ENCODE assay signal across 1 cellular context in the genomic region with DNA sequence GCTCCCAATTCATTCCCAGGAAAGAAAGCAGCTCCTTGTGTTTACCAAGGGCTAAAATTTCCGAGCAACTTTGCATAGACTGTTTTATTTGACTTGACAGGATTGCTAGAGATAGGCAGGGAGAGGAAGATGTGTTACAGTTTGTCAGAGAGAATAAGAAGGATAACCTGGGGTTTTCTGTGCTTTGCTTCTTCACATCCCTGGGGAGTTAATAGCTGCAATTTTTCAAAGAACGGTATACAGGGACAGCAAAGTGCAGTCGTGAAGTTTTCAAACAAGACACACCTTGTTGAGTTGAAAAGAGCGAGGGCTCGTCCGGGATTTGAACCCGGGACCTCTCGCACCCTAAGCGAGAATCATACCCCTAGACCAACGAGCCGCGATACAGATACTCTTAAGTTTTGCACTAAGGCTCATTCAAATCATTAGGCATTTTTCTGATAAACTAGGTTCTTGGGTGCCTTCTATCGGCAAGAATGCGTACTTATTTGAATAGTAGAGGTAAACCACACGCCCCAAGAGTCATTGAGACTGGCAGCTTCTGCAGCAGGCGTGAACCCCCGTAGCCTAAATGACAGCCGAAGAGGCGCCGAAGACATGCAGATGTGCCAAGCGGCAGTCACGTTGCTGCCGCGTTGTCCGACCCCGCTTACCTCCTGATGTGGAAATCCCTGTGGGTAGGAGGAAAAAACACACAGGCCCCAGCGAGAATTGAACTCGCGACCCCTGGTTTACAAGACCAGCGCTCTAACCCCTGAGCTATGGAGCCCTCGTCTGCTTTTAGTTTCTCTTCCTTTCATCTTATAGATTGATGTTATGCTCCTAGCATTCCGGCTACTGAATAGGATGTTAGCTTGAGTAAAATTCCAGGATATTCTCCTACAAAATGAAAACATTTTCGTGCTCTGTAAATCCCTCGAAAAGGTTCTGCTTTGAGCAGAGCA.
TF ChIP-seq lines count a peak whose summit lies in the region.

No MANE protein-coding gene starts in this region.

TF ChIP-seq in HepG2, 621 proteins besides CTCF, POLR2A, EP300 and RAD21 (continues in another document):
- TF ChIP-seq THAP11 (CRISPR knock-in tag; IDR thresholded peaks at IDR 0.05) = peak; percentile 73; the same call in 1 of the 2 replicates
- peak; percentile 61 for TF ChIP-seq BCL6 (CRISPR knock-in tag; IDR thresholded peaks at IDR 0.05)
- TF ChIP-seq ZNF572 (CRISPR knock-in tag; IDR thresholded peaks at IDR 0.05) = 0 out of 2 replicates have a peak, but pooled peaks have one; percentile 87
- TF ChIP-seq ZBTB21 (CRISPR knock-in tag; IDR thresholded peaks at IDR 0.05) = peak; percentile 15; the same call in 1 of the 2 replicates
- TF ChIP-seq SRSF9 (IDR thresholded peaks at IDR 0.05; ENCODE audit: borderline replicate concordance, insufficient read depth, low read depth, low read length, poor library complexity, severe bottlenecking) = no peak
- peak; percentile 52; the same call in 1 of the 2 replicates for TF ChIP-seq ZNF839 (CRISPR knock-in tag; IDR thresholded peaks at IDR 0.05; ENCODE audit: borderline replicate concordance)
- no peak for TF ChIP-seq RFX5 (IDR thresholded peaks at IDR 0.05; ENCODE audit: low read depth, low read length)
- TF ChIP-seq ZNF776 (CRISPR knock-in tag; IDR thresholded peaks at IDR 0.05) = no peak
- TF ChIP-seq NCOA5 (CRISPR knock-in tag; IDR thresholded peaks at IDR 0.05) = no peak
- TF ChIP-seq, protein P1, sequence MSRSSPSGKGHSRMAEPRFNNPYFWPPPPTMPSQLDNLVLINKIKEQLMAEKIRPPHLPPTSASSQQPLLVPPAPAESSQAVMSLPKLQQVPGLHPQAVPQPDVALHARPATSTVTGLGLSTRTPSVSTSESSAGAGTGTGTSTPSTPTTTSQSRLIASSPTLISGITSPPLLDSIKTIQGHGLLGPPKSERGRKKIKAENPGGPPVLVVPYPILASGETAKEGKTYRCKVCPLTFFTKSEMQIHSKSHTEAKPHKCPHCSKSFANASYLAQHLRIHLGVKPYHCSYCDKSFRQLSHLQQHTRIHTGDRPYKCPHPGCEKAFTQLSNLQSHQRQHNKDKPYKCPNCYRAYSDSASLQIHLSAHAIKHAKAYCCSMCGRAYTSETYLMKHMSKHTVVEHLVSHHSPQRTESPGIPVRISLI (CRISPR knock-in tag; IDR thresholded peaks at IDR 0.05; ENCODE audit: borderline replicate concordance) = peak; percentile 68; the same call in 1 of the 2 replicates
- no peak for TF ChIP-seq RELA (CRISPR knock-in tag; IDR thresholded peaks at IDR 0.05)
- peak; percentile 84 for TF ChIP-seq ZMYM4 (CRISPR knock-in tag; IDR thresholded peaks at IDR 0.05)
- peak; percentile 70; the same call in 1 of the 2 replicates for TF ChIP-seq ZBTB38 (CRISPR knock-in tag; IDR thresholded peaks at IDR 0.05)
- TF ChIP-seq RBAK (CRISPR knock-in tag; IDR thresholded peaks at IDR 0.05) = no peak
- peak; percentile 88 for TF ChIP-seq RFXANK (CRISPR knock-in tag; IDR thresholded peaks at IDR 0.05)
- TF ChIP-seq, protein P2, sequence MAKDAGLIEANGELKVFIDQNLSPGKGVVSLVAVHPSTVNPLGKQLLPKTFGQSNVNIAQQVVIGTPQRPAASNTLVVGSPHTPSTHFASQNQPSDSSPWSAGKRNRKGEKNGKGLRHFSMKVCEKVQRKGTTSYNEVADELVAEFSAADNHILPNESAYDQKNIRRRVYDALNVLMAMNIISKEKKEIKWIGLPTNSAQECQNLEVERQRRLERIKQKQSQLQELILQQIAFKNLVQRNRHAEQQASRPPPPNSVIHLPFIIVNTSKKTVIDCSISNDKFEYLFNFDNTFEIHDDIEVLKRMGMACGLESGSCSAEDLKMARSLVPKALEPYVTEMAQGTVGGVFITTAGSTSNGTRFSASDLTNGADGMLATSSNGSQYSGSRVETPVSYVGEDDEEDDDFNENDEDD (CRISPR knock-in tag; IDR thresholded peaks at IDR 0.05; ENCODE audit: borderline replicate concordance) = peak; percentile 80; the same call in 1 of the 2 replicates
- TF ChIP-seq, protein P3, sequence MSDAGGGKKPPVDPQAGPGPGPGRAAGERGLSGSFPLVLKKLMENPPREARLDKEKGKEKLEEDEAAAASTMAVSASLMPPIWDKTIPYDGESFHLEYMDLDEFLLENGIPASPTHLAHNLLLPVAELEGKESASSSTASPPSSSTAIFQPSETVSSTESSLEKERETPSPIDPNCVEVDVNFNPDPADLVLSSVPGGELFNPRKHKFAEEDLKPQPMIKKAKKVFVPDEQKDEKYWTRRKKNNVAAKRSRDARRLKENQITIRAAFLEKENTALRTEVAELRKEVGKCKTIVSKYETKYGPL (CRISPR knock-in tag; IDR thresholded peaks at IDR 0.05) = no peak
- TF ChIP-seq MIXL1 (CRISPR knock-in tag; IDR thresholded peaks at IDR 0.05) = peak; percentile 91
- TF ChIP-seq, protein P4, sequence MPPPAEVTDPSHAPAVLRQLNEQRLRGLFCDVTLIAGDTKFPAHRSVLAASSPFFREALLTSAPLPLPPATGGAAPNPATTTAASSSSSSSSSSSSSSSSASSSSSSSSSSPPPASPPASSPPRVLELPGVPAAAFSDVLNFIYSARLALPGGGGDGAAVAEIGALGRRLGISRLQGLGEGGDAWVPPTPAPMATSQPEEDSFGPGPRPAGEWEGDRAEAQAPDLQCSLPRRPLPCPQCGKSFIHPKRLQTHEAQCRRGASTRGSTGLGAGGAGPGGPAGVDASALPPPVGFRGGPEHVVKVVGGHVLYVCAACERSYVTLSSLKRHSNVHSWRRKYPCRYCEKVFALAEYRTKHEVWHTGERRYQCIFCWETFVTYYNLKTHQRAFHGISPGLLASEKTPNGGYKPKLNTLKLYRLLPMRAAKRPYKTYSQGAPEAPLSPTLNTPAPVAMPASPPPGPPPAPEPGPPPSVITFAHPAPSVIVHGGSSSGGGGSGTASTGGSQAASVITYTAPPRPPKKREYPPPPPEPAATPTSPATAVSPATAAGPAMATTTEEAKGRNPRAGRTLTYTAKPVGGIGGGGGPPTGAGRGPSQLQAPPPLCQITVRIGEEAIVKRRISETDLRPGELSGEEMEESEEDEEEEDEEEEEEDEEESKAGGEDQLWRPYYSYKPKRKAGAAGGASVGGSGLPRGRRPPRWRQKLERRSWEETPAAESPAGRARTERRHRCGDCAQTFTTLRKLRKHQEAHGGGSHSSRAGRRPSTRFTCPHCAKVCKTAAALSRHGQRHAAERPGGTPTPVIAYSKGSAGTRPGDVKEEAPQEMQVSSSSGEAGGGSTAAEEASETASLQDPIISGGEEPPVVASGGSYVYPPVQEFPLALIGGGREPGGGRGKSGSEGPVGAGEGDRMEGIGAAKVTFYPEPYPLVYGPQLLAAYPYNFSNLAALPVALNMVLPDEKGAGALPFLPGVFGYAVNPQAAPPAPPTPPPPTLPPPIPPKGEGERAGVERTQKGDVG (CRISPR knock-in tag; IDR thresholded peaks at IDR 0.05; ENCODE audit: borderline replicate concordance) = no peak; the same call in 1 of the 2 replicates
- TF ChIP-seq MTF1 (CRISPR knock-in tag; IDR thresholded peaks at IDR 0.05) = no peak; the same call in 1 of the 2 replicates
- TF ChIP-seq ZNF292 (CRISPR knock-in tag; IDR thresholded peaks at IDR 0.05; ENCODE audit: borderline replicate concordance, low read depth) = peak; percentile 61; the same call in 1 of the 2 replicates
- TF ChIP-seq ZNF468 (CRISPR knock-in tag; IDR thresholded peaks at IDR 0.05) = peak; percentile 93; the same call in 1 of the 2 replicates
- peak; percentile 66; the same call in 1 of the 2 replicates for TF ChIP-seq ZC3H13 (CRISPR knock-in tag; IDR thresholded peaks at IDR 0.05)
- TF ChIP-seq NCOA2 (CRISPR knock-in tag; IDR thresholded peaks at IDR 0.05) = peak; percentile 75
- 0 out of 2 replicates have a peak, but pooled peaks have one; percentile 47 for TF ChIP-seq ZNF17 (CRISPR knock-in tag; IDR thresholded peaks at IDR 0.05)
- TF ChIP-seq, protein P5, sequence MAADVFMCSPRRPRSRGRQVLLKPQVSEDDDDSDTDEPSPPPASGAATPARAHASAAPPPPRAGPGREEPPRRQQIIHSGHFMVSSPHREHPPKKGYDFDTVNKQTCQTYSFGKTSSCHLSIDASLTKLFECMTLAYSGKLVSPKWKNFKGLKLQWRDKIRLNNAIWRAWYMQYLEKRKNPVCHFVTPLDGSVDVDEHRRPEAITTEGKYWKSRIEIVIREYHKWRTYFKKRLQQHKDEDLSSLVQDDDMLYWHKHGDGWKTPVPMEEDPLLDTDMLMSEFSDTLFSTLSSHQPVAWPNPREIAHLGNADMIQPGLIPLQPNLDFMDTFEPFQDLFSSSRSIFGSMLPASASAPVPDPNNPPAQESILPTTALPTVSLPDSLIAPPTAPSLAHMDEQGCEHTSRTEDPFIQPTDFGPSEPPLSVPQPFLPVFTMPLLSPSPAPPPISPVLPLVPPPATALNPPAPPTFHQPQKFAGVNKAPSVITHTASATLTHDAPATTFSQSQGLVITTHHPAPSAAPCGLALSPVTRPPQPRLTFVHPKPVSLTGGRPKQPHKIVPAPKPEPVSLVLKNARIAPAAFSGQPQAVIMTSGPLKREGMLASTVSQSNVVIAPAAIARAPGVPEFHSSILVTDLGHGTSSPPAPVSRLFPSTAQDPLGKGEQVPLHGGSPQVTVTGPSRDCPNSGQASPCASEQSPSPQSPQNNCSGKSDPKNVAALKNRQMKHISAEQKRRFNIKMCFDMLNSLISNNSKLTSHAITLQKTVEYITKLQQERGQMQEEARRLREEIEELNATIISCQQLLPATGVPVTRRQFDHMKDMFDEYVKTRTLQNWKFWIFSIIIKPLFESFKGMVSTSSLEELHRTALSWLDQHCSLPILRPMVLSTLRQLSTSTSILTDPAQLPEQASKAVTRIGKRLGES (CRISPR knock-in tag; IDR thresholded peaks at IDR 0.05; ENCODE audit: borderline replicate concordance) = peak; percentile 79; the same call in 1 of the 2 replicates
- TF ChIP-seq RBM39 (IDR thresholded peaks at IDR 0.05; ENCODE audit: low read depth, low read length, poor library complexity, severe bottlenecking) = peak; percentile 38
- peak; percentile 83; the same call in 1 of the 2 replicates for TF ChIP-seq ZNF142 (CRISPR knock-in tag; IDR thresholded peaks at IDR 0.05)
- TF ChIP-seq, protein P6, sequence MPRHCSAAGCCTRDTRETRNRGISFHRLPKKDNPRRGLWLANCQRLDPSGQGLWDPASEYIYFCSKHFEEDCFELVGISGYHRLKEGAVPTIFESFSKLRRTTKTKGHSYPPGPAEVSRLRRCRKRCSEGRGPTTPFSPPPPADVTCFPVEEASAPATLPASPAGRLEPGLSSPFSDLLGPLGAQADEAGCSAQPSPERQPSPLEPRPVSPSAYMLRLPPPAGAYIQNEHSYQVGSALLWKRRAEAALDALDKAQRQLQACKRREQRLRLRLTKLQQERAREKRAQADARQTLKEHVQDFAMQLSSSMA (CRISPR knock-in tag; IDR thresholded peaks at IDR 0.05) = no peak
- TF ChIP-seq CBX1 (IDR thresholded peaks at IDR 0.05; ENCODE audit: low read depth) = no peak
- no peak for TF ChIP-seq FLYWCH1 (CRISPR knock-in tag; IDR thresholded peaks at IDR 0.05)
- TF ChIP-seq SP140L (CRISPR knock-in tag; IDR thresholded peaks at IDR 0.05; ENCODE audit: borderline replicate concordance) = peak; percentile 55; the same call in 1 of the 2 replicates
- TF ChIP-seq ZNF577 (CRISPR knock-in tag; IDR thresholded peaks at IDR 0.05; ENCODE audit: borderline replicate concordance, low read depth) = no peak
- TF ChIP-seq ZNF136 (CRISPR knock-in tag; IDR thresholded peaks at IDR 0.05; ENCODE audit: low read depth) = peak; percentile 96
- peak; percentile 90 for TF ChIP-seq ZNF816 (CRISPR knock-in tag; IDR thresholded peaks at IDR 0.05; ENCODE audit: borderline replicate concordance)
- peak; percentile 97 for TF ChIP-seq ZMYM2 (CRISPR knock-in tag; IDR thresholded peaks at IDR 0.05)
- no peak for TF ChIP-seq SP1 (IDR thresholded peaks at IDR 0.05)
- peak; percentile 55; the same call in 1 of the 2 replicates for TF ChIP-seq SP1 (CRISPR knock-in tag; IDR thresholded peaks at IDR 0.05)
- TF ChIP-seq NONO (IDR thresholded peaks at IDR 0.05) = no peak
- peak; percentile 93 for TF ChIP-seq NONO (CRISPR knock-in tag; conservative IDR thresholded peaks at IDR 0.05)
- TF ChIP-seq ARNT (IDR thresholded peaks at IDR 0.05) = no peak
- TF ChIP-seq ZBTB42 (CRISPR knock-in tag; IDR thresholded peaks at IDR 0.05) = peak; percentile 95; the same call in 1 of the 2 replicates
- no peak for TF ChIP-seq EEA1 (CRISPR knock-in tag; IDR thresholded peaks at IDR 0.05; ENCODE audit: borderline replicate concordance)
- TF ChIP-seq SKI (IDR thresholded peaks at IDR 0.05; ENCODE audit: partially characterized antibody) = peak; percentile 77
